In genomic region chr15:31268108-31268501, GRCh38 we compare ENCODE assay signal across 11 cellular contexts. TPM values are rescaled to one million over a fixed set of nuclear protein-coding genes. Genes with fewer than 3 reads are reported as not detected.
A peak's percentile ranks its signal among the peaks of the same experiment; 100 is the strongest.
DNase-seq lines count a peak whose midpoint lies in the region; ATAC-seq and TF ChIP-seq lines count a peak whose summit lies in the region.
"Had no signal": no experiment of that assay in that cellular context is flagged by ENCODE, and none has a peak within 500 bp of the region (broad histone marks: within the 10 kb centered on the region; RNA-seq: fewer than 3 reads in every experiment).

No MANE protein-coding gene starts in this region.

- H3K27ac ChIP-seq in transverse colon = peak overlapping the region in 1 of 4 donors; percentile 32
- H3K27ac ChIP-seq in caudate nucleus (ENCODE audit: low read depth, low read length) = no peak overlapping the region
- no peak overlapping the region for H3K27ac ChIP-seq in GM23248
- H3K27ac ChIP-seq: epithelial cell of prostate had no signal

- H2AFZ ChIP-seq in GM23248 = no peak overlapping the region

- in situ Hi-C loops in transverse colon (cut with MboI; ENCODE audit: low pct_ligation_motif_present in 1 of 4, low pct_unique_long_range_greater_than_20kb in 1 of 4, low sequenced_read_pairs in 3 of 4) = no loop called here
- in situ Hi-C loops in GM23248 (cut with MboI) = no loop called here

- intact Hi-C loops in transverse colon (cut with DNase I; ENCODE audit: low total_unique reads) = no loop called here

- no peak overlapping the region for H3K4me2 ChIP-seq in GM23248 (ENCODE audit: unreplicated experiment)

- DNase-seq in activated naive CD8-positive, alpha-beta T cell treated with anti-CD3 and anti-CD28 coated beads, Interleukin-2, amount 50 U/mL, for 24 hours = no peak
- DNase-seq in WTC11 (ENCODE audit: low spot score) (peak; percentile 2), mucosa of gallbladder (ENCODE audit: low spot score) (peak; percentile 16), transverse colon (peak; percentile 19), caudate nucleus (lab: John Stamatoyannopoulos, UW) (no peak), GM23248 (no peak)
- DNase-seq: NCI-H1048, nucleus accumbens had no signal

- no peaks in the 10 kb centered on the region for H3K9me3 Mint-ChIP-seq in activated naive CD8-positive, alpha-beta T cell (ENCODE audit: low read depth)
- no peaks in the 10 kb centered on the region for H3K9me3 Mint-ChIP-seq in activated naive CD8-positive, alpha-beta T cell treated with anti-CD3 and anti-CD28 coated beads, Interleukin-2, amount 50 U/mL, for 24 hours
- no peaks in the 10 kb centered on the region for H3K9me3 Mint-ChIP-seq in WTC11

- 40 to 66% methylated on average over 1 to 2 of the region's 2 CpGs for WGBS in transverse colon (ENCODE audit: low coverage in 1 of 2), 2 donors
- 11% methylated on average over 2 of the region's 2 CpGs for WGBS in GM23248 (ENCODE audit: low coverage in 1 of 2, low lambda C conversion rate in 2 of 2, missing lambda C conversion rate in 2 of 2), 2 experiments

- TF ChIP-seq CTCF in WTC11 (IDR thresholded peaks at IDR 0.05) = no peak
- no peak for TF ChIP-seq CTCF in transverse colon (IDR thresholded peaks at IDR 0.05)

- H3K4me3 ChIP-seq in transverse colon (no peak overlapping the region), GM23248 (no peak overlapping the region)

- H3K9me3 ChIP-seq in transverse colon = no peaks in the 10 kb centered on the region
- H3K9me3 ChIP-seq in GM23248 (ENCODE audit: low read depth) = no peaks in the 10 kb centered on the region

- no peaks in the 10 kb centered on the region for H3K27me3 Mint-ChIP-seq in activated naive CD8-positive, alpha-beta T cell
- peaks cover 3% of the 10 kb centered on the region for H3K27me3 Mint-ChIP-seq in activated naive CD8-positive, alpha-beta T cell treated with anti-CD3 and anti-CD28 coated beads, Interleukin-2, amount 50 U/mL, for 24 hours
- H3K27me3 Mint-ChIP-seq in WTC11 (ENCODE audit: low read depth) = no peaks in the 10 kb centered on the region

- no peaks in the 10 kb centered on the region for H3F3A ChIP-seq in GM23248 (ENCODE audit: insufficient read depth)

- no peak overlapping the region for H3K4me3 Mint-ChIP-seq in activated naive CD8-positive, alpha-beta T cell
- H3K4me3 Mint-ChIP-seq in activated naive CD8-positive, alpha-beta T cell treated with anti-CD3 and anti-CD28 coated beads, Interleukin-2, amount 50 U/mL, for 24 hours = no peak overlapping the region
- H3K4me3 Mint-ChIP-seq in WTC11 = no peak overlapping the region

- no peak for ATAC-seq in activated naive CD8-positive, alpha-beta T cell treated with anti-CD3 and anti-CD28 coated beads, Interleukin-2, amount 50 U/mL, for 24 hours
- ATAC-seq in WTC11 = no peak
- ATAC-seq in HG03097 (IDR thresholded peaks at IDR 0.05; ENCODE audit: low FRiP score, unreplicated experiment) = no peak

- no peak overlapping the region for H3K9ac ChIP-seq in GM23248

- no peaks in the 10 kb centered on the region for H3K27me3 ChIP-seq in transverse colon
- H3K27me3 ChIP-seq in GM23248 (replicated peaks; ENCODE audit: insufficient read depth) = no peaks in the 10 kb centered on the region

- peak overlapping the region; percentile 70 for H3K27ac Mint-ChIP-seq in activated naive CD8-positive, alpha-beta T cell
- H3K27ac Mint-ChIP-seq in activated naive CD8-positive, alpha-beta T cell treated with anti-CD3 and anti-CD28 coated beads, Interleukin-2, amount 50 U/mL, for 24 hours = no peak overlapping the region
- H3K27ac Mint-ChIP-seq in WTC11 = no peak overlapping the region

- H3K79me2 ChIP-seq in GM23248 (ENCODE audit: insufficient read depth) = no peaks in the 10 kb centered on the region

- CTCF ChIA-PET in WTC11 (lab: Charles Lee) = interaction anchor here (0.9 kb wide), 1 partner anchor 54 kb away, joined by 3 read pairs; no protein-coding TSS in a partner anchor

- H3K36me3 ChIP-seq in transverse colon (no peaks in the 10 kb centered on the region), GM23248 (ENCODE audit: low read depth) (no peaks in the 10 kb centered on the region)

- H3K4me1 ChIP-seq in transverse colon = peaks cover 33 to 89% (median 49%) of the 10 kb centered on the region in 4 donors
- H3K4me1 ChIP-seq in GM23248 (ENCODE audit: insufficient read depth) = no peaks in the 10 kb centered on the region

- H3K36me3 Mint-ChIP-seq in activated naive CD8-positive, alpha-beta T cell = no peaks in the 10 kb centered on the region
- H3K36me3 Mint-ChIP-seq in activated naive CD8-positive, alpha-beta T cell treated with anti-CD3 and anti-CD28 coated beads, Interleukin-2, amount 50 U/mL, for 24 hours (ENCODE audit: low read depth) = no peaks in the 10 kb centered on the region
- no peaks in the 10 kb centered on the region for H3K36me3 Mint-ChIP-seq in WTC11

- H3K4me1 Mint-ChIP-seq in activated naive CD8-positive, alpha-beta T cell (ENCODE audit: low read depth) = peaks cover 68% of the 10 kb centered on the region
- H3K4me1 Mint-ChIP-seq in activated naive CD8-positive, alpha-beta T cell treated with anti-CD3 and anti-CD28 coated beads, Interleukin-2, amount 50 U/mL, for 24 hours = peaks cover 52% of the 10 kb centered on the region
- peaks cover 13% of the 10 kb centered on the region for H3K4me1 Mint-ChIP-seq in WTC11

- H3K9me2 ChIP-seq in GM23248 (ENCODE audit: insufficient read depth) = no peaks in the 10 kb centered on the region

- no peak for TF ChIP-seq POLR2A in transverse colon (IDR thresholded peaks at IDR 0.05)

- no peak for TF ChIP-seq EP300 in transverse colon (IDR thresholded peaks at IDR 0.05; ENCODE audit: low read depth)

- POLR2A ChIA-PET in WTC11 (lab: Charles Lee) = no interaction called here

- no peaks in the 10 kb centered on the region for H4K20me1 ChIP-seq in GM23248 (ENCODE audit: insufficient read depth)

TF ChIP-seq in WTC11, 78 proteins besides CTCF, POLR2A, EP300 and RAD21 (continues in another document):
- no peak for TF ChIP-seq ETV6 (CRISPR knock-in tag; IDR thresholded peaks at IDR 0.05)
- TF ChIP-seq PREB (CRISPR knock-in tag; IDR thresholded peaks at IDR 0.05; ENCODE audit: borderline replicate concordance) = no peak
- no peak for TF ChIP-seq GTF2I (CRISPR knock-in tag; conservative IDR thresholded peaks at IDR 0.05)
- no peak for TF ChIP-seq GABPB1 (CRISPR knock-in tag; IDR thresholded peaks at IDR 0.05)
- no peak for TF ChIP-seq ZSCAN18 (CRISPR knock-in tag; IDR thresholded peaks at IDR 0.05)
- no peak for TF ChIP-seq E2F5 (CRISPR knock-in tag; IDR thresholded peaks at IDR 0.05)
- no peak for TF ChIP-seq TP53 (CRISPR knock-in tag; IDR thresholded peaks at IDR 0.05)
- TF ChIP-seq CBFB (CRISPR knock-in tag; IDR thresholded peaks at IDR 0.05; ENCODE audit: low read depth) = no peak

RNA-seq across cellular contexts. Expression of gene KLF13, which starts 58.5 kb away (rescaled TPM):
- 36.9 to 38.1 TPM (median 37.2 TPM) in 3 replicates for total RNA-seq in WTC11 (2021)
- 86.0 TPM for total RNA-seq in mucosa of gallbladder
- 10 to 100 TPM; 39.0 to 81.2 (median 68.8) TPM for total RNA-seq in transverse colon
- total RNA-seq in GM23248 (2014; rRNA removed; shearing (Covaris generic)) = 27.8 and 38.9 TPM in 2 replicates
- polyA plus RNA-seq in GM23248 (2016; fragmentation: Nextera tagmentation; extraction: Ambion mirVana) = 8.0 and 9.1 TPM in 2 replicates

Comparison
In these comparisons a context has a peak if more than half of its experiments do, and no peak if none do; other contexts are left out.
1. DNase-seq: peak in WTC11 (single experiment), mucosa of gallbladder (single experiment) and transverse colon (single experiment); none in activated naive CD8-positive, alpha-beta T cell treated with anti-CD3 and anti-CD28 coated beads, Interleukin-2, amount 50 U/mL, for 24 hours (single experiment), caudate nucleus (0 of 61) and GM23248 (single experiment).